In genomic region chr10:50585921-50586739, GRCh38 we compare ENCODE assay signal across 12 cellular contexts. TPM values are rescaled to one million over a fixed set of nuclear protein-coding genes. Genes with fewer than 3 reads are reported as not detected.
DNase-seq lines count a peak whose midpoint lies in the region; ATAC-seq, FAIRE-seq and TF ChIP-seq lines count a peak whose summit lies in the region.
"Had no signal": no experiment of that assay in that cellular context is flagged by ENCODE, and none has a peak within 500 bp of the region (broad histone marks: within the 10 kb centered on the region; RNA-seq: fewer than 3 reads in every experiment).

No MANE protein-coding gene starts in this region.

- H3K79me1 ChIP-seq in trophoblast cell (ENCODE audit: low read length): no peaks in the 10 kb centered on the region

- POLR2A ChIA-PET in OCI-LY7 (lab: Charles Lee) (interaction anchor here (0.6 to 1.3 kb wide), 3 partner anchors 9 to 841 kb away, joined by 3 to 4 read pairs (median 3); no protein-coding TSS in a partner anchor), endothelial cell of umbilical vein (lab: Charles Lee) (no interaction called here)

- BruUV-seq in OCI-LY7 (replicated peaks; lab: Mats Ljungman, UMichigan): TSS peak; percentile 2
- BruUV-seq in endothelial cell of umbilical vein (replicated peaks; lab: Mats Ljungman, UMichigan): no TSS peak

- no peak overlapping the region for H3K4ac ChIP-seq in trophoblast cell (ENCODE audit: low read depth, low read length)

- H3K4me3 ChIP-seq in OCI-LY7 (ENCODE audit: low read depth, low read length, poor library complexity, severe bottlenecking) (no peak overlapping the region), endothelial cell of umbilical vein (replicated peaks in 1 of 3; ENCODE audit: insufficient read depth in 1 of 3, low read depth in 1 of 3, low read length in 3 of 3) (no peak overlapping the region), trophoblast cell (ENCODE audit: low read depth, low read length) (no peak overlapping the region)
- H3K4me3 ChIP-seq: thoracic aorta had no signal

- H3K27me3 ChIP-seq in endothelial cell of umbilical vein (ENCODE audit: control insufficient read depth in 2 of 2, insufficient read depth in 2 of 2, low read length in 2 of 2) (no peaks in the 10 kb centered on the region), trophoblast cell (ENCODE audit: insufficient read depth, low read length) (no peaks in the 10 kb centered on the region)

- peak; percentile 50 for DNase-seq in GM03348 (ENCODE audit: low spot score)
- DNase-seq in OCI-LY7 (ENCODE audit: low spot score): no peak
- DNase-seq in endothelial cell of umbilical vein (ENCODE audit: low read depth, low spot score): peak; percentile 11
- DNase-seq in trophoblast cell: peak; percentile 60 to 75
- DNase-seq in NCI-H1694 treated with DMSO at 0.1 percent for 48 hours (lab: John Stamatoyannopoulos, UW): no peak
- no peak for DNase-seq in HuH-7 (ENCODE audit: low spot score)
- DNase-seq in T-helper 1 cell: no peak
- DNase-seq: activated CD4-positive, CD25-positive, alpha-beta regulatory T cell; NCI-H2081 treated with DMSO at 0.1 percent for 48 hours; RPMI8226 had no signal

- no peaks in the 10 kb centered on the region for H3K79me2 ChIP-seq in OCI-LY7 (ENCODE audit: insufficient read depth, low read depth, low read length)
- no peaks in the 10 kb centered on the region for H3K79me2 ChIP-seq in endothelial cell of umbilical vein (ENCODE audit: control insufficient read depth, insufficient read depth, low read length)
- H3K79me2 ChIP-seq in trophoblast cell (ENCODE audit: control insufficient read depth, insufficient read depth, low read length, poor library complexity): no peaks in the 10 kb centered on the region

- H3K36me3 ChIP-seq in OCI-LY7 (ENCODE audit: insufficient read depth, low read length) (peaks cover 47% of the 10 kb centered on the region), endothelial cell of umbilical vein (ENCODE audit: control insufficient read depth in 2 of 2, extremely low read depth in 1 of 2, insufficient read depth in 2 of 2, low read length in 2 of 2) (no peaks in the 10 kb centered on the region), trophoblast cell (ENCODE audit: control insufficient read depth in 1 of 2, insufficient read depth in 2 of 2, low read length in 2 of 2) (no peaks in the 10 kb centered on the region)

- H2BK12ac ChIP-seq in trophoblast cell (ENCODE audit: low read length): no peak overlapping the region

- no peak for ATAC-seq in HG02798 (IDR thresholded peaks at IDR 0.05; ENCODE audit: poor library complexity, unreplicated experiment)

- FAIRE-seq in endothelial cell of umbilical vein (lab: Jason Lieb, UNC): peak; percentile 42

- H2AFZ ChIP-seq in OCI-LY7 (ENCODE audit: low read length) (no peak overlapping the region), endothelial cell of umbilical vein (ENCODE audit: low read depth, low read length) (peak overlapping the region; percentile 48), trophoblast cell (ENCODE audit: insufficient read depth, low read length, poor library complexity) (no peak overlapping the region)

- H4K91ac ChIP-seq in trophoblast cell (ENCODE audit: low read depth, low read length): no peak overlapping the region

- WGBS in trophoblast cell (ENCODE audit: extremely low coverage, insufficient coverage, insufficient read length): no CpG with 5 or more reads among the region's 6 CpGs

- H3K14ac ChIP-seq in trophoblast cell (ENCODE audit: low read length): no peak overlapping the region

- CTCF ChIA-PET in OCI-LY7 (lab: Charles Lee; ENCODE audit: unreplicated experiment): interaction anchor here (1.1 kb wide), 1 partner anchor 10 kb away, joined by 3 read pairs; no protein-coding TSS in a partner anchor
- CTCF ChIA-PET in endothelial cell of umbilical vein (lab: Charles Lee): interaction anchor here (0.8 kb wide), 1 partner anchor 19 kb away, joined by 3 read pairs; no protein-coding TSS in a partner anchor

- H2BK120ac ChIP-seq in trophoblast cell (ENCODE audit: insufficient read depth, low read length, poor library complexity): no peak overlapping the region

- H4K20me1 ChIP-seq in OCI-LY7 (ENCODE audit: insufficient read depth, low read length) (no peaks in the 10 kb centered on the region), endothelial cell of umbilical vein (replicated peaks; ENCODE audit: control insufficient read depth, extremely low read depth, insufficient read depth, low read length) (no peaks in the 10 kb centered on the region)

- no peaks in the 10 kb centered on the region for H3K9me2 ChIP-seq in OCI-LY7 (ENCODE audit: insufficient read depth, low read length)

- no peaks in the 10 kb centered on the region for H3K9me3 ChIP-seq in OCI-LY7 (ENCODE audit: low read length)
- no peaks in the 10 kb centered on the region for H3K9me3 ChIP-seq in endothelial cell of umbilical vein (replicated peaks; ENCODE audit: control insufficient read depth, insufficient read depth, low read length)
- H3K9me3 ChIP-seq in trophoblast cell (ENCODE audit: insufficient read depth, low read depth, low read length): no peaks in the 10 kb centered on the region
- H3K9me3 ChIP-seq: thoracic aorta had no signal

- H3K4me2 ChIP-seq in OCI-LY7 (ENCODE audit: low read length) (no peak overlapping the region), endothelial cell of umbilical vein (ENCODE audit: insufficient read depth, low read length) (no peak overlapping the region), trophoblast cell (ENCODE audit: low read length) (no peak overlapping the region)

- no peak overlapping the region for H3K27ac ChIP-seq in OCI-LY7 (ENCODE audit: low read depth, low read length, poor library complexity, severe bottlenecking)
- H3K27ac ChIP-seq in endothelial cell of umbilical vein (ENCODE audit: insufficient read depth, low read depth, low read length): no peak overlapping the region
- no peak overlapping the region for H3K27ac ChIP-seq in trophoblast cell (ENCODE audit: low read depth, low read length)
- H3K27ac ChIP-seq: thoracic aorta had no signal

- no peak overlapping the region for H4K8ac ChIP-seq in trophoblast cell (ENCODE audit: low read depth, low read length)

- TF ChIP-seq POLR2A in endothelial cell of umbilical vein (IDR thresholded peaks at IDR 0.05; ENCODE audit: low read depth, low read length): no peak

- dilution Hi-C loops in endothelial cell of umbilical vein (cut with MboI; ENCODE audit: extremely low pct_ligation_motif_present, low sequenced_read_pairs): no loop called here

- H2BK5ac ChIP-seq in trophoblast cell (ENCODE audit: low read depth, low read length, poor library complexity): no peak overlapping the region

- intact Hi-C loops in OCI-LY7 (cut with micrococcal nuclease; ENCODE audit: unreplicated experiment) (no loop called here), endothelial cell of umbilical vein (cut with micrococcal nuclease) (no loop called here)

- no peak overlapping the region for H4K12ac ChIP-seq in trophoblast cell (ENCODE audit: low read depth, low read length)

- no peak overlapping the region for H3K23ac ChIP-seq in trophoblast cell (ENCODE audit: low read length)

- H3K9me1 ChIP-seq in endothelial cell of umbilical vein (replicated peaks; ENCODE audit: control insufficient read depth, extremely low read depth, insufficient read depth, low read length): no peaks in the 10 kb centered on the region

- H3K4me1 ChIP-seq in OCI-LY7 (ENCODE audit: insufficient read depth, low read length, poor library complexity, severe bottlenecking) (no peaks in the 10 kb centered on the region), endothelial cell of umbilical vein (ENCODE audit: control insufficient read depth, extremely low read depth, insufficient read depth, low read length) (peaks cover 7% of the 10 kb centered on the region), trophoblast cell (ENCODE audit: control insufficient read depth in 1 of 2, insufficient read depth in 2 of 2, low read length in 2 of 2) (no peaks in the 10 kb centered on the region)

- H3K18ac ChIP-seq in trophoblast cell (ENCODE audit: low read length): no peak overlapping the region

- no peak overlapping the region for H3K9ac ChIP-seq in endothelial cell of umbilical vein (replicated peaks; ENCODE audit: extremely low read depth, insufficient read depth, low read length)
- no peak overlapping the region for H3K9ac ChIP-seq in trophoblast cell (ENCODE audit: low read length)

- no peak overlapping the region for H2AK5ac ChIP-seq in trophoblast cell (ENCODE audit: low read length)

- TF ChIP-seq CTCF in OCI-LY7 (conservative IDR thresholded peaks at IDR 0.05; ENCODE audit: low read length): no peak
- TF ChIP-seq CTCF in endothelial cell of umbilical vein (IDR thresholded peaks at IDR 0.05; ENCODE audit: extremely low read depth in 1 of 2, insufficient read depth in 1 of 2, low read depth in 1 of 2, low read length in 2 of 2): no peak

TF ChIP-seq in endothelial cell of umbilical vein, 7 proteins besides CTCF, POLR2A, EP300 and RAD21:
- TF ChIP-seq FOS (IDR thresholded peaks at IDR 0.05; ENCODE audit: borderline replicate concordance, insufficient read depth, low read length): peak; percentile 58
- no peak for TF ChIP-seq MYC (IDR thresholded peaks at IDR 0.05; ENCODE audit: low read depth, low read length)

RNA-seq across cellular contexts. Expression of gene SGMS1, which starts 37.6 kb away (rescaled TPM):
- 45.4 and 65.6 TPM in 2 replicates for total RNA-seq in OCI-LY7 (2014; rRNA removed; shearing (Covaris generic))
- total RNA-seq in OCI-LY7 (2022) (57.5 and 64.7 TPM in 2 replicates), endothelial cell of umbilical vein (23.7 and 24.8 TPM in 2 replicates)
- polyA plus RNA-seq in endothelial cell of umbilical vein: 8.8 and 9.7 TPM in 2 replicates
- 8.2 and 9.9 TPM in 2 replicates for polyA plus RNA-seq in endothelial cell of umbilical vein (2011; cell fraction: cytosol; rRNA removed)
- polyA plus RNA-seq in endothelial cell of umbilical vein (2011; cell fraction: nucleus; rRNA removed): 11.2 and 16.0 TPM in 2 replicates
- polyA plus RNA-seq in endothelial cell of umbilical vein (2012): 14.8 and 16.1 TPM in 2 replicates
- polyA minus RNA-seq in endothelial cell of umbilical vein: 21.5 TPM in 2 replicates
- polyA minus RNA-seq in endothelial cell of umbilical vein (2011; cell fraction: cytosol; rRNA and poly(A)+ RNA removed): 36.0 TPM
- 60.5 and 62.4 TPM in 2 replicates for polyA minus RNA-seq in endothelial cell of umbilical vein (2011; cell fraction: nucleus; rRNA and poly(A)+ RNA removed)
- 12.3 and 14.2 TPM in 2 replicates for polyA plus RNA-seq in trophoblast cell (2013)

Comparison
In these comparisons a context has a peak if more than half of its experiments do, and no peak if none do; other contexts are left out.
1. DNase-seq: peak in GM03348 (single experiment), endothelial cell of umbilical vein (single experiment) and trophoblast cell (2 of 2); none in OCI-LY7 (single experiment), NCI-H1694 treated with DMSO at 0.1 percent for 48 hours (single experiment), HuH-7 (single experiment) and T-helper 1 cell (0 of 5).